In the genomic region with DNA sequence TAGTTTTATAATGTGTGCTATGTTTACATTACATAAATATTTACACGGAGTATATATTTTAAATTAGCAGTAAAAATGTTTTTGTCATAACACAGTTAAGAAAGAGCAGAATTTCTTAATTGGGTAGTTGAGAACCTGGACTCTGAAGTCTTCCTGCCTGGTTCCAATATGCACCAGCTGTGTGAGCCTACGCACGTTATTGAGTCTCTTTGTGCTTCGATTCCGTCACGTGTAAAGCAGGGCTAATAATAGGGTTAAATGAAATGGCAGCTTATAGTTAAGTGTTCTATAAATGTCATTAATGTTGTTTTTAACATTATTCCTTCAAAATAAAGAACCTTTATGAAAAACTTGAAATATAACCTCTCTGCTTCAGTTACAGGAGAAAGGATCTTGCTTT, we compare ENCODE assay signal across 12 cellular contexts. TPM values are rescaled to one million over a fixed set of nuclear protein-coding genes. Genes with fewer than 3 reads are reported as not detected.
A peak's percentile ranks its signal among the peaks of the same experiment; 100 is the strongest.
DNase-seq lines count a peak whose midpoint lies in the region; ATAC-seq, FAIRE-seq and TF ChIP-seq lines count a peak whose summit lies in the region.
"Had no signal": no experiment of that assay in that cellular context is flagged by ENCODE, and none has a peak within 500 bp of the region (broad histone marks: within the 10 kb centered on the region; RNA-seq: fewer than 3 reads in every experiment).

No MANE protein-coding gene starts in this region.

- CTCF ChIA-PET in activated CD4-positive, alpha-beta T cell treated with anti-CD3 and anti-CD28 coated beads, Interleukin-2, amount 10 ng/mL, durations not matched to agents 7 days and 5 days (lab: Charles Lee): interaction anchor here (1.6 kb wide), 1 partner anchor 18 kb away, joined by 3 read pairs; no protein-coding TSS in a partner anchor
- CTCF ChIA-PET in endothelial cell of umbilical vein (lab: Charles Lee): interaction anchor here (2.3 kb wide), 1 partner anchor 11 kb away, joined by 16 read pairs; no protein-coding TSS in a partner anchor

- H3K36me3 Mint-ChIP-seq in activated CD4-positive, alpha-beta T cell treated with anti-CD3 and anti-CD28 coated beads, Interleukin-2, amount 10 ng/mL, durations not matched to agents 7 days and 5 days (ENCODE audit: low read depth): no peaks in the 10 kb centered on the region
- no peaks in the 10 kb centered on the region for H3K36me3 Mint-ChIP-seq in stimulated activated effector memory CD8-positive, alpha-beta T cell treated with anti-CD3 and anti-CD28 coated beads, Interleukin-12 subunit alpha, Interleukin-12 subunit beta, amount 100 ng/mL, for 72 hours

- peaks cover 19% of the 10 kb centered on the region for H3K27me3 Mint-ChIP-seq in activated CD4-positive, alpha-beta T cell treated with anti-CD3 and anti-CD28 coated beads, Interleukin-2, amount 10 ng/mL, durations not matched to agents 7 days and 5 days

- peak overlapping the region; percentile 82 for H3K4me3 ChIP-seq in OCI-LY3 (ENCODE audit: low read length)
- no peak overlapping the region for H3K4me3 ChIP-seq in endothelial cell of umbilical vein (replicated peaks in 1 of 3; ENCODE audit: insufficient read depth in 1 of 3, low read depth in 1 of 3, low read length in 3 of 3)

- DNase-seq in activated CD4-positive, alpha-beta T cell treated with anti-CD3 and anti-CD28 coated beads, Interleukin-2, amount 10 ng/mL, durations not matched to agents 7 days and 5 days: no peak
- no peak for DNase-seq in activated CD4-positive, alpha-beta T cell treated with anti-CD3 and anti-CD28 coated beads for 4 hours
- DNase-seq in endothelial cell of umbilical vein (ENCODE audit: low read depth, low spot score) (no peak), posterior vena cava (ENCODE audit: low spot score) (no peak), middle frontal gyrus (ENCODE audit: extremely low spot score, low spot score) (no peak)
- no peak for DNase-seq in stimulated activated effector memory CD8-positive, alpha-beta T cell treated with anti-CD3 and anti-CD28 coated beads, Interleukin-12 subunit alpha, Interleukin-12 subunit beta, amount 100 ng/mL, for 72 hours (ENCODE audit: low spot score in 2 of 2)
- DNase-seq: activated CD4-positive, CD25-positive, alpha-beta regulatory T cell; BE2C; central memory CD4-positive, alpha-beta T cell; NCI-H2171 treated with DMSO at 0.1 percent for 48 hours had no signal

- dilution Hi-C loops in endothelial cell of umbilical vein (cut with MboI; ENCODE audit: extremely low pct_ligation_motif_present, low sequenced_read_pairs): no loop called here

- H3K27ac Mint-ChIP-seq in activated CD4-positive, alpha-beta T cell treated with anti-CD3 and anti-CD28 coated beads, Interleukin-2, amount 10 ng/mL, durations not matched to agents 7 days and 5 days: peak overlapping the region; percentile 15
- H3K27ac Mint-ChIP-seq in stimulated activated effector memory CD8-positive, alpha-beta T cell treated with anti-CD3 and anti-CD28 coated beads, Interleukin-12 subunit alpha, Interleukin-12 subunit beta, amount 100 ng/mL, for 72 hours: no peak overlapping the region

- no peak for TF ChIP-seq POLR2A in endothelial cell of umbilical vein (IDR thresholded peaks at IDR 0.05; ENCODE audit: low read depth, low read length)

- H3K4me2 ChIP-seq in OCI-LY3 (ENCODE audit: low read length) (peak overlapping the region; percentile 70), endothelial cell of umbilical vein (ENCODE audit: insufficient read depth, low read length) (peak overlapping the region; percentile 90)

- H4K20me1 ChIP-seq in OCI-LY3 (ENCODE audit: insufficient read depth, low read length): no peaks in the 10 kb centered on the region
- peaks cover under 1% of the 10 kb centered on the region for H4K20me1 ChIP-seq in endothelial cell of umbilical vein (replicated peaks; ENCODE audit: control insufficient read depth, extremely low read depth, insufficient read depth, low read length)

- POLR2A ChIA-PET in activated CD4-positive, alpha-beta T cell treated with anti-CD3 and anti-CD28 coated beads, Interleukin-2, amount 10 ng/mL, durations not matched to agents 7 days and 5 days (lab: Charles Lee): no interaction called here
- POLR2A ChIA-PET in endothelial cell of umbilical vein (lab: Charles Lee): interaction anchor here (1.9 kb wide), 1 partner anchor 98 kb away, joined by 7 read pairs; a partner anchor contains a TSS

- TF ChIP-seq CTCF in OCI-LY3 (IDR thresholded peaks at IDR 0.05; ENCODE audit: low read depth, low read length) (no peak), endothelial cell of umbilical vein (IDR thresholded peaks at IDR 0.05; ENCODE audit: extremely low read depth in 1 of 2, insufficient read depth in 1 of 2, low read depth in 1 of 2, low read length in 2 of 2) (no peak)

- H3K27ac ChIP-seq in OCI-LY3 (ENCODE audit: low read length) (no peak overlapping the region), endothelial cell of umbilical vein (ENCODE audit: insufficient read depth, low read depth, low read length) (no peak overlapping the region)

- peak overlapping the region; percentile 68 for H3K4me3 Mint-ChIP-seq in activated CD4-positive, alpha-beta T cell treated with anti-CD3 and anti-CD28 coated beads, Interleukin-2, amount 10 ng/mL, durations not matched to agents 7 days and 5 days
- H3K4me3 Mint-ChIP-seq in stimulated activated effector memory CD8-positive, alpha-beta T cell treated with anti-CD3 and anti-CD28 coated beads, Interleukin-12 subunit alpha, Interleukin-12 subunit beta, amount 100 ng/mL, for 72 hours: peak overlapping the region; percentile 84

- no peaks in the 10 kb centered on the region for H3K9me1 ChIP-seq in endothelial cell of umbilical vein (replicated peaks; ENCODE audit: control insufficient read depth, extremely low read depth, insufficient read depth, low read length)

- H3K9me3 ChIP-seq in OCI-LY3 (ENCODE audit: insufficient read depth, low read length) (no peaks in the 10 kb centered on the region), endothelial cell of umbilical vein (replicated peaks; ENCODE audit: control insufficient read depth, insufficient read depth, low read length) (no peaks in the 10 kb centered on the region)
- H3K9me3 ChIP-seq: BE2C had no signal

- H2AFZ ChIP-seq in OCI-LY3 (ENCODE audit: low read depth, low read length): peak overlapping the region; percentile 73
- no peak overlapping the region for H2AFZ ChIP-seq in endothelial cell of umbilical vein (ENCODE audit: low read depth, low read length)

- H3K36me3 ChIP-seq in OCI-LY3 (replicated peaks; ENCODE audit: low read depth, low read length) (no peaks in the 10 kb centered on the region), endothelial cell of umbilical vein (ENCODE audit: control insufficient read depth in 2 of 2, extremely low read depth in 1 of 2, insufficient read depth in 2 of 2, low read length in 2 of 2) (no peaks in the 10 kb centered on the region)
- H3K36me3 ChIP-seq: BE2C had no signal

- no peak for FAIRE-seq in endothelial cell of umbilical vein (lab: Jason Lieb, UNC)

- H3K4me1 ChIP-seq in OCI-LY3 (ENCODE audit: low read length) (peaks cover 61% of the 10 kb centered on the region), endothelial cell of umbilical vein (ENCODE audit: control insufficient read depth, extremely low read depth, insufficient read depth, low read length) (peaks cover 21% of the 10 kb centered on the region)
- H3K4me1 ChIP-seq: BE2C had no signal

- H3K9me3 Mint-ChIP-seq in activated CD4-positive, alpha-beta T cell treated with anti-CD3 and anti-CD28 coated beads, Interleukin-2, amount 10 ng/mL, durations not matched to agents 7 days and 5 days: no peaks in the 10 kb centered on the region
- no peaks in the 10 kb centered on the region for H3K9me3 Mint-ChIP-seq in stimulated activated effector memory CD8-positive, alpha-beta T cell treated with anti-CD3 and anti-CD28 coated beads, Interleukin-12 subunit alpha, Interleukin-12 subunit beta, amount 100 ng/mL, for 72 hours

- intact Hi-C loops in endothelial cell of umbilical vein (cut with micrococcal nuclease) (loop anchor here (1.0 kb wide), 2 partner anchors 139 to 196 kb away; a partner anchor contains a TSS), posterior vena cava (cut with DNase I) (loop anchor here in 1 of 2 donors (10.0 kb wide), 1 partner anchor 156 kb away; a partner anchor contains a TSS)

- ATAC-seq in stimulated activated effector memory CD8-positive, alpha-beta T cell treated with anti-CD3 and anti-CD28 coated beads, Interleukin-12 subunit alpha, Interleukin-12 subunit beta, amount 100 ng/mL, for 72 hours: no peak
- no peak for ATAC-seq in GM18867 (IDR thresholded peaks at IDR 0.05; ENCODE audit: unreplicated experiment)

- no TSS peak for BruUV-seq in endothelial cell of umbilical vein (replicated peaks; lab: Mats Ljungman, UMichigan)

- no peaks in the 10 kb centered on the region for H3K27me3 ChIP-seq in OCI-LY3 (ENCODE audit: low read depth, low read length)
- H3K27me3 ChIP-seq in endothelial cell of umbilical vein (ENCODE audit: control insufficient read depth in 2 of 2, insufficient read depth in 2 of 2, low read length in 2 of 2): peaks cover 0 to 4% of the 10 kb centered on the region in 2 experiments
- H3K27me3 ChIP-seq: BE2C had no signal

- H3K4me1 Mint-ChIP-seq in activated CD4-positive, alpha-beta T cell treated with anti-CD3 and anti-CD28 coated beads, Interleukin-2, amount 10 ng/mL, durations not matched to agents 7 days and 5 days: peaks cover 39% of the 10 kb centered on the region
- peaks cover 21% of the 10 kb centered on the region for H3K4me1 Mint-ChIP-seq in stimulated activated effector memory CD8-positive, alpha-beta T cell treated with anti-CD3 and anti-CD28 coated beads, Interleukin-12 subunit alpha, Interleukin-12 subunit beta, amount 100 ng/mL, for 72 hours

- H3K9ac ChIP-seq in OCI-LY3 (ENCODE audit: low read length): peak overlapping the region; percentile 67
- H3K9ac ChIP-seq in endothelial cell of umbilical vein (replicated peaks; ENCODE audit: extremely low read depth, insufficient read depth, low read length): no peak overlapping the region

- H3K79me2 ChIP-seq in OCI-LY3 (ENCODE audit: low read length) (peaks cover 4% of the 10 kb centered on the region; the same call in 1 of the 2 replicates), endothelial cell of umbilical vein (ENCODE audit: control insufficient read depth, insufficient read depth, low read length) (peaks cover 30% of the 10 kb centered on the region)

TF ChIP-seq in endothelial cell of umbilical vein, 7 proteins besides CTCF, POLR2A, EP300 and RAD21 (continues in another document):
- no peak for TF ChIP-seq POLR2AphosphoS5 (IDR thresholded peaks at IDR 0.05; ENCODE audit: insufficient read depth, low read depth, low read length)

RNA-seq across cellular contexts. Expression of a gene that starts 1.2 kb away (rescaled TPM):
- 1 to 10 TPM; 7.8 to 9.5 TPM for total RNA-seq in activated CD4-positive, alpha-beta T cell treated with anti-CD3 and anti-CD28 coated beads, Interleukin-2, amount 10 ng/mL, durations not matched to agents 7 days and 5 days
- total RNA-seq in endothelial cell of umbilical vein (76.8 and 77.4 TPM in 2 replicates), posterior vena cava (10 to 100 TPM; 63.4 to 77.1 TPM)
- 14.8 and 21.1 TPM in 2 replicates for polyA plus RNA-seq in endothelial cell of umbilical vein
- polyA plus RNA-seq in endothelial cell of umbilical vein (2011; cell fraction: cytosol; rRNA removed): 20.2 and 22.4 TPM in 2 replicates
- 60.7 and 81.0 TPM in 2 replicates for polyA plus RNA-seq in endothelial cell of umbilical vein (2011; cell fraction: nucleus; rRNA removed)
- polyA plus RNA-seq in endothelial cell of umbilical vein (2012): 36.1 and 52.3 TPM in 2 replicates
- 104 and 121 TPM in 2 replicates for polyA minus RNA-seq in endothelial cell of umbilical vein
- 29.4 TPM for polyA minus RNA-seq in endothelial cell of umbilical vein (2011; cell fraction: cytosol; rRNA and poly(A)+ RNA removed)
- polyA minus RNA-seq in endothelial cell of umbilical vein (2011; cell fraction: nucleus; rRNA and poly(A)+ RNA removed): 122 and 172 TPM in 2 replicates
